ENCODE assay signal across 14 cellular contexts in the genomic region with DNA sequence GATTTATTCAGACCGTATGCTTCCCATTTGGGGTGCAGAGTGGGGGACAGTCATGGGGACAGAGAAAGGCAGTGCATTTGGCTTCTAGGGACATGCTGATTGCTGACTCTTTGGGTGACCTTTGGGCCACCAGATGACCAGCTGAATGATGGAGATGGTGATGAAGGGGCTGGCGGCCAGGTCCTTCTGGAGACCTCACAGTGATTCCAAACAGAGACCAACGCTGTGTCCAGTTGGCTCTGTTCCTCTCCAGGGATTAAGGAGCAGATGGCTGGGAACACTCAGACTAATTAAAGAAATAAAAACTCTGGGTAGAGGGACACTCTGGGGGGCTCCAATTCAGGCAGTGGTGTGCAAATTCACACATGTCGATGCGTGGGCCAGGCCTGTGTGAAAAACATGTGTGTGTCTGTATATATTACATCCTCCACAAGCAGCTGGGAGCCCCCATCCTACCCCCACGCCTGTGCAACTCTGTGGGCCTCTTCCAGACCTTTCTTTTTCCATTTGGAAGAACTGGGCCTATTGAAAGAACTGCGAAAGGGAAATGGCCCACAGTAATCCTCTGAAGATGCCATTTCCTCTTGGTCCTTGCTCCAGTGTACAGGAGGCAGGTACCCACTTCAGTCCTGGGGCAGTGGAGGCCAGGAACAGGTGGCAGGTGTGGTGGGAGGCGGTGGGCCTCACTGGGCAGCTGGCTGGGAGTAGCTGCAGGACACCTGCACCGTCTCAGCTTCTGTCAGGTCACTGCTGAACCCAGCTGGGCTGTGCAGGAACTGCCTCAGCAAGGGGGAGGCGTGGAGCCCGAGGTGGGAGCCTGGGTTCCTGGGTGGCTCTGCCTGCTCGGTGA. TPM values are rescaled to one million over a fixed set of nuclear protein-coding genes. Genes with fewer than 3 reads are reported as not detected.
DNase-seq lines count a peak whose midpoint lies in the region; ATAC-seq, FAIRE-seq and TF ChIP-seq lines count a peak whose summit lies in the region.
"Had no signal": no experiment of that assay in that cellular context is flagged by ENCODE, and none has a peak within 500 bp of the region (broad histone marks: within the 10 kb centered on the region; RNA-seq: fewer than 3 reads in every experiment).

No MANE protein-coding gene starts in this region.

- intact Hi-C loops in CD14-positive monocyte (cut with micrococcal nuclease) = loop anchor here (5.0 kb wide), 2 partner anchors 36 to 76 kb away; a partner anchor contains a TSS

- H2BK12ac ChIP-seq in H1 (ENCODE audit: low read depth, low read length) (peak overlapping the region; percentile 30; the same call in 1 of the 2 replicates), neuronal stem cell (ENCODE audit: low read length) (peak overlapping the region; percentile 44)

- no peak overlapping the region for H3K4me3 Mint-ChIP-seq in CD4-positive, CD25-positive, alpha-beta regulatory T cell
- no peak overlapping the region for H3K4me3 Mint-ChIP-seq in CD14-positive monocyte
- H3K4me3 Mint-ChIP-seq: activated naive CD4-positive, alpha-beta T cell treated with anti-CD3 and anti-CD28 coated beads, Interleukin-2, amount 10 ng/mL, durations not matched to agents 7 days and 5 days; dendritic cell treated with granulocyte-macrophage colony-stimulating factor and Interleukin-4, amounts not matched to agents 40 ng/mL and 50 ng/mL, for 4 days had no signal

- peaks cover 0 to 1% of the 10 kb centered on the region in 2 experiments for H4K20me1 ChIP-seq in H1 (replicated peaks in 1 of 2; ENCODE audit: control insufficient read depth in 1 of 2, insufficient read depth in 2 of 2, low read length in 2 of 2)

- H3K9ac ChIP-seq in H1 (replicated peaks in 1 of 4; ENCODE audit: extremely low read depth in 1 of 4, low read depth in 3 of 4, low read length in 3 of 4) (no peak overlapping the region), neuronal stem cell (ENCODE audit: low read depth, low read length, poor library complexity) (no peak overlapping the region)

- no peaks in the 10 kb centered on the region for H3K9me3 Mint-ChIP-seq in CD4-positive, CD25-positive, alpha-beta regulatory T cell
- peaks cover 0 to 3% (median 0%) of the 10 kb centered on the region in 7 donors for H3K9me3 Mint-ChIP-seq in CD14-positive monocyte
- H3K9me3 Mint-ChIP-seq: activated naive CD4-positive, alpha-beta T cell treated with anti-CD3 and anti-CD28 coated beads, Interleukin-2, amount 10 ng/mL, durations not matched to agents 7 days and 5 days; dendritic cell treated with granulocyte-macrophage colony-stimulating factor and Interleukin-4, amounts not matched to agents 40 ng/mL and 50 ng/mL, for 4 days had no signal

- H3K27ac Mint-ChIP-seq in CD4-positive, CD25-positive, alpha-beta regulatory T cell = peak overlapping the region in 2 of 3 donors; percentile 38 to 75
- no peak overlapping the region for H3K27ac Mint-ChIP-seq in CD14-positive monocyte
- H3K27ac Mint-ChIP-seq: activated naive CD4-positive, alpha-beta T cell treated with anti-CD3 and anti-CD28 coated beads, Interleukin-2, amount 10 ng/mL, durations not matched to agents 7 days and 5 days had no signal

- no peak overlapping the region; the same call in 1 of the 2 replicates for H2BK5ac ChIP-seq in H1 (ENCODE audit: low read depth, low read length)
- H2BK5ac ChIP-seq in neuronal stem cell (ENCODE audit: low read length) = peak overlapping the region; percentile 79

- no peaks in the 10 kb centered on the region for H3K27me3 ChIP-seq in CD4-positive, CD25-positive, alpha-beta regulatory T cell (ENCODE audit: control insufficient read depth, insufficient read depth, low read length)
- H3K27me3 ChIP-seq in H1 (replicated peaks in 1 of 4; ENCODE audit: control insufficient read depth in 3 of 4, extremely low read depth in 1 of 4, insufficient read depth in 3 of 4, low read length in 3 of 4) = peaks cover 0 to 12% (median 10%) of the 10 kb centered on the region in 4 experiments; a peak in 6 of 7 replicates
- H3K27me3 ChIP-seq in neuronal stem cell (ENCODE audit: control insufficient read depth in 3 of 3, insufficient read depth in 3 of 3, low read depth in 1 of 3, low read length in 3 of 3) = peaks cover 0 to 9% (median 0%) of the 10 kb centered on the region in 3 experiments

- no peaks in the 10 kb centered on the region for H3K79me2 ChIP-seq in H1 (ENCODE audit: control insufficient read depth in 1 of 2, insufficient read depth in 2 of 2, low read length in 2 of 2)

- no peak for ATAC-seq in CD4-positive, CD25-positive, alpha-beta regulatory T cell (ENCODE audit: low read depth in 2 of 2)
- no peak for ATAC-seq in HG03280 (IDR thresholded peaks at IDR 0.05; ENCODE audit: unreplicated experiment)

- WGBS in H1 (ENCODE audit: extremely low coverage in 1 of 2, insufficient coverage in 1 of 2, insufficient read length in 1 of 2, insufficient replicate concordance in 2 of 2, low coverage in 1 of 2, low lambda C conversion rate in 2 of 2, missing lambda C conversion rate in 1 of 2), 2 experiments = 92% methylated on average over 12 of the region's 12 CpGs; no CpG with 5 or more reads in 1 of the 2 experiments
- WGBS in neuronal stem cell (ENCODE audit: extremely low coverage in 2 of 2, insufficient read length in 2 of 2, insufficient replicate concordance in 1 of 2), 2 donors = no CpG with 5 or more reads among the region's 12 CpGs

- peaks cover 2% of the 10 kb centered on the region; the same call in 1 of the 2 replicates for H3K23me2 ChIP-seq in H1 (ENCODE audit: low read depth, low read length)

- H3K9me3 ChIP-seq in CD4-positive, CD25-positive, alpha-beta regulatory T cell (ENCODE audit: control insufficient read depth in 2 of 2, low read length in 2 of 2) = no peaks in the 10 kb centered on the region
- H3K9me3 ChIP-seq in H1 (ENCODE audit: insufficient read depth in 2 of 2, low read depth in 1 of 2, low read length in 1 of 2) (no peaks in the 10 kb centered on the region), neuronal stem cell (replicated peaks in 1 of 2; ENCODE audit: control insufficient read depth in 2 of 2, insufficient read depth in 1 of 2, low read depth in 1 of 2, low read length in 2 of 2) (no peaks in the 10 kb centered on the region)

- POLR2A ChIA-PET in H1 (lab: Charles Lee; ENCODE audit: partially characterized antibody) = interaction anchor here (0.6 to 1.7 kb wide), 2 partner anchors 76 to 224 kb away, joined by 3 read pairs; a partner anchor contains a TSS

- H3K4me1 ChIP-seq in CD4-positive, CD25-positive, alpha-beta regulatory T cell (ENCODE audit: control insufficient read depth, insufficient read depth, low read length, poor library complexity, severe bottlenecking) = peaks cover 29% of the 10 kb centered on the region
- H3K4me1 ChIP-seq in H1 (replicated peaks in 1 of 4; ENCODE audit: control insufficient read depth in 3 of 4, insufficient read depth in 4 of 4, low read length in 3 of 4) = peaks cover 3 to 18% (median 11%) of the 10 kb centered on the region in 4 experiments
- H3K4me1 ChIP-seq in neuronal stem cell (ENCODE audit: control insufficient read depth in 2 of 2, insufficient read depth in 1 of 2, low read depth in 1 of 2, low read length in 2 of 2) = peaks cover 10 to 11% of the 10 kb centered on the region in 2 donors

- no peak overlapping the region for H2AK5ac ChIP-seq in H1 (ENCODE audit: low read depth, low read length)
- H2AK5ac ChIP-seq in neuronal stem cell (ENCODE audit: low read depth, low read length) = peak overlapping the region; percentile 65

- no peak overlapping the region for H4K91ac ChIP-seq in H1 (replicated peaks; ENCODE audit: insufficient read length, low read length)
- H4K91ac ChIP-seq in neuronal stem cell (ENCODE audit: low read depth, low read length, poor library complexity) = no peak overlapping the region

- no peak overlapping the region for H3K56ac ChIP-seq in H1 (replicated peaks; ENCODE audit: insufficient read length, low read depth, low read length)

- DNase-seq in CD4-positive, CD25-positive, alpha-beta regulatory T cell = no peak
- peak; percentile 29 for DNase-seq in NCI-H510A treated with DMSO at 0.1 percent for 48 hours (lab: John Stamatoyannopoulos, UW)
- no peak for DNase-seq in H1 (ENCODE audit: low read depth in 1 of 2, low spot score in 2 of 2)
- DNase-seq in neuronal stem cell (ENCODE audit: low spot score) = no peak
- no peak for DNase-seq in superior temporal gyrus (ENCODE audit: extremely low spot score)
- DNase-seq in SIG-M5 (lab: John Stamatoyannopoulos, UW) = no peak
- no peak for DNase-seq in CD14-positive monocyte (ENCODE audit: low spot score)
- DNase-seq: activated naive CD4-positive, alpha-beta T cell treated with anti-CD3 and anti-CD28 coated beads, Interleukin-2, amount 10 ng/mL, durations not matched to agents 7 days and 5 days; foreskin fibroblast; NCI-H187; occipital lobe had no signal

- no peak overlapping the region for H4K5ac ChIP-seq in H1 (ENCODE audit: insufficient read length, low read depth, low read length)

- FAIRE-seq in H1 (lab: Jason Lieb, UNC) = no peak

- H3K4me2 ChIP-seq in H1 (ENCODE audit: insufficient read depth in 1 of 2, low read depth in 2 of 2, low read length in 2 of 2) = no peak overlapping the region
- no peak overlapping the region for H3K4me2 ChIP-seq in neuronal stem cell (ENCODE audit: insufficient read depth, low read length, poor library complexity, severe bottlenecking)

- no peaks in the 10 kb centered on the region for H3K36me3 ChIP-seq in CD4-positive, CD25-positive, alpha-beta regulatory T cell (ENCODE audit: control insufficient read depth, insufficient read depth, low read length)
- H3K36me3 ChIP-seq in H1 (ENCODE audit: control insufficient read depth in 2 of 4, insufficient read depth in 4 of 4, low read length in 3 of 4) (no peaks in the 10 kb centered on the region), neuronal stem cell (replicated peaks in 1 of 2; ENCODE audit: control insufficient read depth in 2 of 2, insufficient read depth in 2 of 2, low read length in 2 of 2) (no peaks in the 10 kb centered on the region)

- no peaks in the 10 kb centered on the region for H3K27me3 Mint-ChIP-seq in CD4-positive, CD25-positive, alpha-beta regulatory T cell
- peaks cover 13 to 19% (median 18%) of the 10 kb centered on the region in 3 donors for H3K27me3 Mint-ChIP-seq in CD14-positive monocyte (ENCODE audit: low read depth in 3 of 3)

- no peaks in the 10 kb centered on the region for H3K36me3 Mint-ChIP-seq in CD4-positive, CD25-positive, alpha-beta regulatory T cell
- H3K36me3 Mint-ChIP-seq in CD14-positive monocyte = peaks cover 3 to 10% of the 10 kb centered on the region in 2 donors

- TF ChIP-seq RAD21 in H1 (IDR thresholded peaks at IDR 0.05 in 1 of 2, conservative IDR thresholded peaks at IDR 0.05 in 1 of 2; ENCODE audit: low read depth in 2 of 2, low read length in 2 of 2) = no peak

- TF ChIP-seq CTCF in H1 (IDR thresholded peaks at IDR 0.05; ENCODE audit: control extremely low read depth in 1 of 3, insufficient read depth in 1 of 3, low read depth in 1 of 3, low read length in 3 of 3) (no peak), CD14-positive monocyte (IDR thresholded peaks at IDR 0.05) (no peak)

- no peak overlapping the region for H3K27ac ChIP-seq in CD4-positive, CD25-positive, alpha-beta regulatory T cell (ENCODE audit: insufficient read depth, low read length, poor library complexity, severe bottlenecking)
- no peak overlapping the region for H3K27ac ChIP-seq in H1 (ENCODE audit: low read depth, low read length)
- no peak overlapping the region for H3K27ac ChIP-seq in neuronal stem cell (replicated peaks; ENCODE audit: low read length)

- H3K18ac ChIP-seq in H1 (ENCODE audit: extremely low read depth, low read length) (no peak overlapping the region), neuronal stem cell (ENCODE audit: low read length) (no peak overlapping the region)

- no peak for TF ChIP-seq POLR2A in H1 (IDR thresholded peaks at IDR 0.05; ENCODE audit: control extremely low read depth in 1 of 2, low read depth in 2 of 2, low read length in 2 of 2)

- H3K14ac ChIP-seq in H1 (ENCODE audit: insufficient read length) = no peak overlapping the region
- H3K14ac ChIP-seq in neuronal stem cell (ENCODE audit: low read length) = no peak overlapping the region

- H3K4ac ChIP-seq in H1 (replicated peaks; ENCODE audit: insufficient read length, low read depth, low read length) (no peak overlapping the region), neuronal stem cell (ENCODE audit: low read length) (no peak overlapping the region)

- H2BK15ac ChIP-seq in H1 (ENCODE audit: low read length) (peak overlapping the region; percentile 53; the same call in 1 of the 2 replicates), neuronal stem cell (ENCODE audit: low read length) (peak overlapping the region; percentile 88)

- H4K8ac ChIP-seq in H1 (ENCODE audit: extremely low read depth, insufficient read depth, low read length) (no peak overlapping the region), neuronal stem cell (ENCODE audit: low read depth, low read length) (no peak overlapping the region)

- peaks cover 18 to 27% (median 23%) of the 10 kb centered on the region in 4 donors for H3K4me1 Mint-ChIP-seq in CD4-positive, CD25-positive, alpha-beta regulatory T cell
- H3K4me1 Mint-ChIP-seq in CD14-positive monocyte = peaks cover 21% of the 10 kb centered on the region

- H3K23ac ChIP-seq in H1 (ENCODE audit: insufficient read length) = no peak overlapping the region
- peak overlapping the region; percentile 70 for H3K23ac ChIP-seq in neuronal stem cell (ENCODE audit: low read depth, low read length, poor library complexity)

- no peak overlapping the region for H2AFZ ChIP-seq in H1 (ENCODE audit: low read length)
- no peak overlapping the region for H2AFZ ChIP-seq in neuronal stem cell (ENCODE audit: low read length)

- TF ChIP-seq EP300 in H1 (IDR thresholded peaks at IDR 0.05; ENCODE audit: borderline replicate concordance in 1 of 2, low read depth in 2 of 2, low read length in 2 of 2) = no peak

- H2BK20ac ChIP-seq in H1 (ENCODE audit: low read length) = 0 out of 2 replicates have a peak overlapping the region, but pooled peaks have one; percentile 34

- H3K4me3 ChIP-seq in CD4-positive, CD25-positive, alpha-beta regulatory T cell (ENCODE audit: low read depth, low read length) = no peak overlapping the region
- no peak overlapping the region for H3K4me3 ChIP-seq in H1 (ENCODE audit: extremely low read depth in 1 of 4, insufficient read depth in 2 of 4, low read depth in 3 of 4, low read length in 4 of 4)
- H3K4me3 ChIP-seq in neuronal stem cell (ENCODE audit: low read length in 2 of 2) = no peak overlapping the region

- no peaks in the 10 kb centered on the region for H3K79me1 ChIP-seq in H1 (ENCODE audit: low read depth, low read length)
- H3K79me1 ChIP-seq in neuronal stem cell (ENCODE audit: low read depth, low read length) = no peaks in the 10 kb centered on the region

- H2BK120ac ChIP-seq in H1 (replicated peaks; ENCODE audit: low read depth, low read length) (no peak overlapping the region), neuronal stem cell (ENCODE audit: low read depth, low read length) (no peak overlapping the region)

- CTCF ChIA-PET in H1 (lab: Charles Lee; ENCODE audit: partially characterized antibody) = interaction anchor here (0.5 to 18.0 kb wide), 6 partner anchors 11 to 101 kb away, joined by 3 to 767 read pairs (median 12); a partner anchor contains a TSS

RNA-seq across cellular contexts. Expression of a gene that starts 8.9 kb away (rescaled TPM):
- total RNA-seq in CD4-positive, CD25-positive, alpha-beta regulatory T cell = not detected
- not detected for polyA plus RNA-seq in CD4-positive, CD25-positive, alpha-beta regulatory T cell
- total RNA-seq in H1 (2021; fragmentation: NEBNext Ultra II Directional; extraction: Animal tissue kit (Norgen Biotek cat#: 25700)) = not detected in 2 replicates
- polyA plus RNA-seq in H1 (2011; rRNA removed) = not detected in 2 replicates
- not detected for polyA plus RNA-seq in H1 (2011; cell fraction: cytosol; rRNA removed)
- polyA plus RNA-seq in H1 (2011; cell fraction: nucleus; rRNA removed) = not detected
- polyA plus RNA-seq in H1 (2012, experiment 1 of 2) = not detected in 4 replicates
- not detected for polyA plus RNA-seq in H1 (2012, experiment 2 of 2)
- polyA plus RNA-seq in H1 (2013, experiment 1 of 2) = not detected
- polyA plus RNA-seq in H1 (2013, experiment 2 of 2) = not detected
- polyA minus RNA-seq in H1 (2011; rRNA and poly(A)+ RNA removed) = not detected in 2 replicates
- not detected for polyA minus RNA-seq in H1 (2011; cell fraction: cytosol; rRNA and poly(A)+ RNA removed)
- not detected for polyA minus RNA-seq in H1 (2011; cell fraction: nucleus; rRNA and poly(A)+ RNA removed)
- not detected for polyA plus RNA-seq in neuronal stem cell (2013, experiment 1 of 2)
- polyA plus RNA-seq in neuronal stem cell (2013, experiment 2 of 2) = 0.01 TPM
- not detected for polyA plus RNA-seq in CD14-positive monocyte
- total RNA-seq: left lobe of liver, occipital lobe had no signal

RNA-seq across cellular contexts. Expression of a gene that starts 30.1 kb away (rescaled TPM):
- total RNA-seq in CD4-positive, CD25-positive, alpha-beta regulatory T cell = 300 TPM
- 10 to 100 TPM; 12.5 to 24.1 (median 14.7) TPM for polyA plus RNA-seq in CD4-positive, CD25-positive, alpha-beta regulatory T cell
- total RNA-seq in H1 (2021; fragmentation: NEBNext Ultra II Directional; extraction: Animal tissue kit (Norgen Biotek cat#: 25700)) = 7.1 and 8.3 TPM in 2 replicates
- 6.7 and 10.9 TPM in 2 replicates for polyA plus RNA-seq in H1 (2011; rRNA removed)
- 9.2 TPM for polyA plus RNA-seq in H1 (2011; cell fraction: cytosol; rRNA removed)
- polyA plus RNA-seq in H1 (2011; cell fraction: nucleus; rRNA removed) = 16.9 TPM
- polyA plus RNA-seq in H1 (2012, experiment 1 of 2) = 6.3 to 8.1 TPM (median 7.5 TPM) in 4 replicates
- polyA plus RNA-seq in H1 (2012, experiment 2 of 2) = 10.1 TPM
- polyA plus RNA-seq in H1 (2013, experiment 1 of 2) = 4.0 TPM
- polyA plus RNA-seq in H1 (2013, experiment 2 of 2) = 3.9 TPM
- polyA minus RNA-seq in H1 (2011; rRNA and poly(A)+ RNA removed) = 9.9 and 16.1 TPM in 2 replicates
- polyA minus RNA-seq in H1 (2011; cell fraction: cytosol; rRNA and poly(A)+ RNA removed) = 7.6 TPM
- polyA minus RNA-seq in H1 (2011; cell fraction: nucleus; rRNA and poly(A)+ RNA removed) = 11.4 TPM
- 4.6 TPM for polyA plus RNA-seq in neuronal stem cell (2013, experiment 1 of 2)
- polyA plus RNA-seq in neuronal stem cell (2013, experiment 2 of 2) = 4.5 TPM
- polyA plus RNA-seq in CD14-positive monocyte = 100 to 1,000 TPM; 104 to 113 TPM

Comparison
In these comparisons a context has a peak if more than half of its experiments do, and no peak if none do; other contexts are left out.
1. H3K27ac Mint-ChIP-seq: peak in CD4-positive, CD25-positive, alpha-beta regulatory T cell (2 of 3); none in CD14-positive monocyte (0 of 7).
2. RNA of a gene that starts 30.1 kb away (polyA plus RNA-seq): 104 to 113 TPM in CD14-positive monocyte; 12.5 to 24.1 TPM in CD4-positive, CD25-positive, alpha-beta regulatory T cell and 3.9 to 16.9 TPM in H1; every median in the first group is over 4 times any median in the second.